35 cellular contexts compared by ENCODE assay signal in genomic region chrX:3206314-3206713, GRCh38.
"Had no signal": no experiment of that assay in that cellular context is flagged by ENCODE, and none has a peak within 500 bp of the region (broad histone marks: within the 10 kb centered on the region; RNA-seq: fewer than 3 reads in every experiment).

No MANE protein-coding gene starts in this region.

- H3K4me3 ChIP-seq: MG63 had no signal

- DNase-seq: Karpas-422, Kasumi-1, KG1, MG63, MM.1S, MV-4-11, NCI-H1048, NCI-H1092, NCI-H1092 treated with DMSO at 0.1 percent for 48 hours, NCI-H1105, NCI-H1105 treated with DMSO at 0.1 percent for 48 hours, NCI-H1417, NCI-H1417 treated with DMSO at 0.1 percent for 48 hours, NCI-H1436, NCI-H1436 treated with DMSO at 0.1 percent for 48 hours, NCI-H146, NCI-H1694, NCI-H1694 treated with DMSO at 0.1 percent for 48 hours, NCI-H187, NCI-H187 treated with DMSO at 0.1 percent for 48 hours, NCI-H1930, NCI-H2029, NCI-H2029 treated with DMSO at 0.1 percent for 48 hours, NCI-H2081, NCI-H2081 treated with DMSO at 0.1 percent for 48 hours, NCI-H2107, NCI-H2171, NCI-H2171 treated with DMSO at 0.1 percent for 48 hours, NCI-H2227 treated with DMSO at 0.1 percent for 48 hours, NCI-H226, NCI-H345, NCI-H446, NCI-H446 treated with DMSO at 0.1 percent for 48 hours, NCI-H510A had no signal

- H3K9ac ChIP-seq: KMS-11 had no signal

- H3K27me3 ChIP-seq: MG63 had no signal

- H3K4me2 ChIP-seq: KMS-11 had no signal

- H3K27ac ChIP-seq: KMS-11 had no signal

- H3K9me3 ChIP-seq: MG63 had no signal

- H3K36me3 ChIP-seq: MG63 had no signal
